16 cellular contexts compared by ENCODE assay signal in the genomic region with DNA sequence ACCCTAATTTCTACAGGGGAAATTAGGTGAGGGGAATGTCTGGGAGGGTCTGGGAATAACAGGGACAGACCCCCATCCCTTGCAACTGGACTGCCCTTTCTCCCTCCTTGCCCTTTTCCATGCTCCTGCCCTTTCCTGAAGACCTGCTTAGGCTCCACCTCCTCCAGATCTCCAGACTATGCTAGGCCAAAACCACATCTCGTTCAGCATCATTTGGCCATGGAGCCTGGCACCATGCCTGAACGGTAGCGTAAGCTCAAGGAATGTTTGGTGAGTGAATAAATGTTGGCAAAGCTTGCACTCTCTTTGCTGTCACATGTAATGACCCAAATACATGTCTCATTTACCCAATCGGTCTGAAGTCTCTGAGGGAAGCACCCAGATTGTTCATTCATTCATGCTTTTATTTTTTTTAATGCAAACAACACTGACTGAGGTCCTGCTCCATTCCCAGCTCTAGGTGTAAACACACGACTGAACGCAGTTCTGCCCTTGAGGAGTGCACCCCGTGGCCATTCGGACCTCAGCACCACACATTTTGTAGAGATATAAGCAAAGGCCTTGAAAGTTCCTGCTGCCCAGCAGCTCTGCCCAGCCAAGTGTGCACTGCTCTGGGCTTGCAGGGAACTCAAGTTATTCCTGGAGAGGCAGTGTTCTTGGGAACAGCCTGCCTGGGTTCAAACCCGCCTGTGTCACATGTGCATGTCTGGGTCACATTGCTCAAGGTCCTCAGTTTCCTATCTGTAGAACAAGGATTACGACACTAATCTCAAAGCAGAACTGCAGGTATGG. TPM values are rescaled to one million over a fixed set of nuclear protein-coding genes. Genes with fewer than 3 reads are reported as not detected.
DNase-seq lines count a peak whose midpoint lies in the region; ATAC-seq and TF ChIP-seq lines count a peak whose summit lies in the region.
"Had no signal": no experiment of that assay in that cellular context is flagged by ENCODE, and none has a peak within 500 bp of the region (broad histone marks: within the 10 kb centered on the region; RNA-seq: fewer than 3 reads in every experiment).

No MANE protein-coding gene starts in this region.

- DNase-seq in Right ventricle myocardium superior (peak; percentile 6), Right ventricle myocardium inferior (ENCODE audit: missing footprints) (no peak), immature natural killer cell (no peak), GM19238 (ENCODE audit: insufficient read length, low spot score) (no peak), tibial nerve (ENCODE audit: low spot score in 2 of 2) (no peak)
- DNase-seq in activated naive CD8-positive, alpha-beta T cell treated with anti-CD3 and anti-CD28 coated beads, Interleukin-2, amount 50 U/mL, for 24 hours, result no peak
- DNase-seq: activated CD4-positive, alpha-beta T cell treated with anti-CD3 and anti-CD28 coated beads, Interleukin-2, amount 50 U/mL, for 4 hours; activated naive CD4-positive, alpha-beta T cell; GF-D8; NCI-H1105 had no signal

- H3K27ac Mint-ChIP-seq in activated naive CD8-positive, alpha-beta T cell treated with anti-CD3 and anti-CD28 coated beads, Interleukin-2, amount 50 U/mL, for 24 hours, result no peak overlapping the region
- H3K27ac Mint-ChIP-seq in immature natural killer cell, result no peak overlapping the region

- WGBS in tibial nerve, 2 donors, result 73 to 75% methylated on average over 10 of the region's 10 CpGs

- peaks cover 17% of the 10 kb centered on the region for H3K4me1 Mint-ChIP-seq in activated naive CD8-positive, alpha-beta T cell treated with anti-CD3 and anti-CD28 coated beads, Interleukin-2, amount 50 U/mL, for 24 hours
- peaks cover 0 to 15% of the 10 kb centered on the region in 2 donors for H3K4me1 Mint-ChIP-seq in immature natural killer cell

- H3K4me3 ChIP-seq in tibial nerve, result no peak overlapping the region
- H3K4me3 ChIP-seq: lung, suprapubic skin had no signal

- peaks cover 68% of the 10 kb centered on the region for H3K27me3 Mint-ChIP-seq in activated naive CD8-positive, alpha-beta T cell treated with anti-CD3 and anti-CD28 coated beads, Interleukin-2, amount 50 U/mL, for 24 hours
- peaks cover 13 to 24% (median 15%) of the 10 kb centered on the region in 3 donors for H3K27me3 Mint-ChIP-seq in immature natural killer cell (ENCODE audit: low read depth in 3 of 3)

- H3K9me3 Mint-ChIP-seq in activated naive CD8-positive, alpha-beta T cell treated with anti-CD3 and anti-CD28 coated beads, Interleukin-2, amount 50 U/mL, for 24 hours, result no peaks in the 10 kb centered on the region
- no peaks in the 10 kb centered on the region for H3K9me3 Mint-ChIP-seq in immature natural killer cell

- H3K36me3 ChIP-seq in tibial nerve, result no peaks in the 10 kb centered on the region
- H3K36me3 ChIP-seq: suprapubic skin had no signal

- no peaks in the 10 kb centered on the region for H3K36me3 Mint-ChIP-seq in activated naive CD8-positive, alpha-beta T cell treated with anti-CD3 and anti-CD28 coated beads, Interleukin-2, amount 50 U/mL, for 24 hours (ENCODE audit: low read depth)
- no peaks in the 10 kb centered on the region for H3K36me3 Mint-ChIP-seq in immature natural killer cell

- ATAC-seq in Right ventricle myocardium superior (ENCODE audit: poor library complexity) (no peak), Right ventricle myocardium inferior (no peak), GM18502 (IDR thresholded peaks at IDR 0.05; ENCODE audit: poor library complexity, unreplicated experiment) (no peak), GM18519 (IDR thresholded peaks at IDR 0.05; ENCODE audit: low FRiP score, unreplicated experiment) (no peak)
- ATAC-seq in activated naive CD8-positive, alpha-beta T cell treated with anti-CD3 and anti-CD28 coated beads, Interleukin-2, amount 50 U/mL, for 24 hours, result no peak

- no peak for TF ChIP-seq EP300 in tibial nerve (IDR thresholded peaks at IDR 0.05)

- no peak overlapping the region for H3K27ac ChIP-seq in tibial nerve
- H3K27ac ChIP-seq: suprapubic skin had no signal

- no peaks in the 10 kb centered on the region for H3K9me3 ChIP-seq in tibial nerve
- H3K9me3 ChIP-seq: suprapubic skin had no signal

- peak overlapping the region; percentile 33 for H3K4me3 Mint-ChIP-seq in activated naive CD8-positive, alpha-beta T cell treated with anti-CD3 and anti-CD28 coated beads, Interleukin-2, amount 50 U/mL, for 24 hours
- peak overlapping the region in 4 of 5 donors; percentile 2 to 64 (median 53) for H3K4me3 Mint-ChIP-seq in immature natural killer cell

- H3K27me3 ChIP-seq in tibial nerve, result peaks cover 3 to 92% of the 10 kb centered on the region in 2 donors

- H3K4me1 ChIP-seq in tibial nerve, result peaks cover 0 to 38% (median 19%) of the 10 kb centered on the region in 4 donors

- no peak for TF ChIP-seq POLR2A in tibial nerve (IDR thresholded peaks at IDR 0.05)

- intact Hi-C loops in Right ventricle myocardium superior (cut with DNase I), result no loop called here
- intact Hi-C loops in Right ventricle myocardium inferior (cut with DNase I), result loop anchor here (10.0 kb wide), 1 partner anchor 262 kb away; no protein-coding TSS in a partner anchor

- TF ChIP-seq CTCF in tibial nerve (IDR thresholded peaks at IDR 0.05), result no peak

RNA-seq across cellular contexts. Expression of a gene that starts 1.1 kb away (rescaled TPM):
- total RNA-seq in Right ventricle myocardium superior (not detected), Right ventricle myocardium inferior (not detected), tibial nerve (not detected)
- polyA plus RNA-seq in immature natural killer cell, result not detected
- total RNA-seq: glomerular endothelial cell; suprapubic skin; T-helper 1 cell treated with Interleukin-12 subunit alpha and Interleukin-12 subunit beta and Interleukin-4 antibody, amounts not matched to agents 30 ng/mL and 1 ng/mL, for 36 hours had no signal
